ENCODE assay signal across 8 cellular contexts in the genomic region with DNA sequence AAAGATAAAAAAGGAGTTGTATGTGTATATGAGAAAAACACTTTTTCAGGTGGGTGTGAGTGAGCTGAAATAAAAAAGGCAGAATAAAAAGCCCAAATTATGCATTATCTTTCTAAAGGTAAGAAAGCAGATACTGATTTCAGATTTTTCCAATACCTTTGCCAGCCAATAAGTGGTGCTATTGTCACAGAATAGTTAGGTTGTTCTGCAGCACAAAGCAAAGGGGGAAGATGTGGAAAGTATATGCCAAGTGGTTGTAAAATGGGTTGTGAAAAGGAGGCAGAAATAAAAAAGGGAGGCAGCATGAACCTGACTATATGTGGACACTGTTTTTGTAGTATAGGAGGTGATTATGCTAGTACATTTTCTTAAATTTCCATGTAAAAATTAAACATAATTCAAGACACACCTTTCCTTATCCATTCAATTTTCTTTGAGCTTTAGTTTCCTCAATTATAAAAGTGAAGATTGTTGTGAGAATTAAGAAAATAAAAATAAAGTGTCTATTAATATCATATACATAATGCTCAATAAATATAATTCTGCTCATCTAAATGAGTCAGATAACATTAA.
DNase-seq lines count a peak whose midpoint lies in the region; ATAC-seq and TF ChIP-seq lines count a peak whose summit lies in the region.

No MANE protein-coding gene starts in this region.

- intact Hi-C loops in cardiac septum (cut with DNase I): loop anchor here (2.0 to 10.0 kb wide), 3 partner anchors 279 to 879 kb away; a partner anchor contains a TSS

- peak in 1 of 2 donors; percentile 55 for ATAC-seq in naive B cell (ENCODE audit: low read depth in 2 of 2)
- no peak for ATAC-seq in HG02571 (IDR thresholded peaks at IDR 0.05; ENCODE audit: unreplicated experiment)
- no peak for ATAC-seq in GM18505 (IDR thresholded peaks at IDR 0.05; ENCODE audit: unreplicated experiment)

- no peaks in the 10 kb centered on the region for H3K27me3 Mint-ChIP-seq in naive B cell

- H3K27ac ChIP-seq in cardiac muscle cell: no peak overlapping the region

- H3K27ac Mint-ChIP-seq in naive B cell: no peak overlapping the region

- no peaks in the 10 kb centered on the region for H3K36me3 ChIP-seq in cardiac muscle cell

- no peaks in the 10 kb centered on the region for H3K27me3 ChIP-seq in cardiac muscle cell

- no peak for TF ChIP-seq EP300 in Ishikawa (IDR thresholded peaks at IDR 0.05; ENCODE audit: borderline replicate concordance)

- no peak overlapping the region for H3K4me3 ChIP-seq in cardiac muscle cell

- H3K4me1 ChIP-seq in cardiac muscle cell (ENCODE audit: low read depth): no peaks in the 10 kb centered on the region

- no peaks in the 10 kb centered on the region for H3K9me3 Mint-ChIP-seq in naive B cell

- peak; percentile 72 for TF ChIP-seq CTCF in cardiac muscle cell (IDR thresholded peaks at IDR 0.05; ENCODE audit: low read depth, low read length)

- peaks cover 0 to 4% (median 0%) of the 10 kb centered on the region in 3 donors for H3K4me1 Mint-ChIP-seq in naive B cell

- no peaks in the 10 kb centered on the region for H3K9me3 ChIP-seq in cardiac muscle cell (ENCODE audit: low read depth)

- peak; percentile 84 for TF ChIP-seq RAD21 in Ishikawa (IDR thresholded peaks at IDR 0.05; ENCODE audit: low read depth)

- H3K36me3 Mint-ChIP-seq in naive B cell: no peaks in the 10 kb centered on the region

- TF ChIP-seq POLR2A in GM18505 (IDR thresholded peaks at IDR 0.05; ENCODE audit: borderline replicate concordance, extremely low read depth, insufficient read depth, insufficient read length): no peak

- H3K4me3 Mint-ChIP-seq in naive B cell: no peak overlapping the region

- DNase-seq in cardiac muscle cell (ENCODE audit: low read depth in 1 of 2, low spot score in 1 of 2) (peak; percentile 47 to 74), cardiac septum (ENCODE audit: low spot score) (no peak), OCI-M1 (lab: John Stamatoyannopoulos, UW) (peak; percentile 80), dermis blood vessel endothelial cell (peak; percentile 79), naive B cell (peak; percentile 21)

TF ChIP-seq in Ishikawa, 13 proteins besides CTCF, POLR2A, EP300 and RAD21:
- no peak for TF ChIP-seq TEAD4 (IDR thresholded peaks at IDR 0.05)
- no peak for TF ChIP-seq CREB1 (IDR thresholded peaks at IDR 0.05; ENCODE audit: low read depth)
